In genomic region chrX:41009816-41010187, GRCh38 we compare ENCODE assay signal across 8 cellular contexts.
A peak's percentile ranks its signal among the peaks of the same experiment; 100 is the strongest.
DNase-seq lines count a peak whose midpoint lies in the region; ATAC-seq and TF ChIP-seq lines count a peak whose summit lies in the region.

No MANE protein-coding gene starts in this region.

- no peak for TF ChIP-seq CTCF in HFFc6 (IDR thresholded peaks at IDR 0.05)

- DNase-seq in HFFc6: peak; percentile 5
- no peak for DNase-seq in activated T-helper 1 cell treated with anti-CD3 and anti-CD28 coated beads, Interleukin-12 subunit alpha, Interleukin-12 subunit beta, Interleukin-2, Interleukin-4 antibody, amounts not matched to agents 30 ng/mL and 10 ng/mL and 1 ng/mL, durations not matched to agents 14 hours and 24 hours and 36 hours (ENCODE audit: low spot score)
- no peak for DNase-seq in left ventricle myocardium superior
- no peak for DNase-seq in cortex of kidney (lab: John Stamatoyannopoulos, UW)
- no peak for DNase-seq in activated gamma-delta T cell (lab: John Stamatoyannopoulos, UW)
- no peak for DNase-seq in NCI-H82 treated with DMSO at 0.1 percent for 48 hours (lab: John Stamatoyannopoulos, UW; ENCODE audit: unreplicated experiment)
- no peak for DNase-seq in GOT3 (lab: John Stamatoyannopoulos, UW)

- intact Hi-C loops in activated T-helper 1 cell treated with anti-CD3 and anti-CD28 coated beads, Interleukin-12 subunit alpha, Interleukin-12 subunit beta, Interleukin-2, Interleukin-4 antibody, amounts not matched to agents 30 ng/mL and 10 ng/mL and 1 ng/mL, durations not matched to agents 14 hours and 24 hours and 36 hours (cut with micrococcal nuclease): loop anchor here (1.0 to 5.0 kb wide), 4 partner anchors 13 to 107 kb away; no protein-coding TSS in a partner anchor
- intact Hi-C loops in left ventricle myocardium superior (cut with micrococcal nuclease): no loop called here

- peaks cover 5% of the 10 kb centered on the region; the same call in 1 of the 2 replicates for H3K27me3 Mint-ChIP-seq in HFFc6 (ENCODE audit: insufficient read depth)
- no peaks in the 10 kb centered on the region for H3K27me3 Mint-ChIP-seq in activated T-helper 1 cell treated with anti-CD3 and anti-CD28 coated beads, Interleukin-12 subunit alpha, Interleukin-12 subunit beta, Interleukin-2, Interleukin-4 antibody, amounts not matched to agents 30 ng/mL and 10 ng/mL and 1 ng/mL, durations not matched to agents 14 hours and 24 hours and 36 hours (ENCODE audit: insufficient read depth)
- peaks cover 14% of the 10 kb centered on the region for H3K27me3 Mint-ChIP-seq in stimulated activated memory B cell treated with anti-CD40 and anti-IgM and Interleukin-4, amounts not matched to agents 10 μg/mL and 1 μg/mL and 100 μg/mL, for 72 hours

- peak overlapping the region; percentile 80 for H3K4me3 Mint-ChIP-seq in HFFc6
- peak overlapping the region; percentile 76 for H3K4me3 Mint-ChIP-seq in activated T-helper 1 cell treated with anti-CD3 and anti-CD28 coated beads, Interleukin-12 subunit alpha, Interleukin-12 subunit beta, Interleukin-2, Interleukin-4 antibody, amounts not matched to agents 30 ng/mL and 10 ng/mL and 1 ng/mL, durations not matched to agents 14 hours and 24 hours and 36 hours
- peak overlapping the region; percentile 53 for H3K4me3 Mint-ChIP-seq in stimulated activated memory B cell treated with anti-CD40 and anti-IgM and Interleukin-4, amounts not matched to agents 10 μg/mL and 1 μg/mL and 100 μg/mL, for 72 hours

- peak; percentile 21 for ATAC-seq in left ventricle myocardium superior
- no peak for ATAC-seq in stimulated activated memory B cell treated with anti-CD40 and anti-IgM and Interleukin-4, amounts not matched to agents 10 μg/mL and 1 μg/mL and 100 μg/mL, for 72 hours

- H3K4me1 Mint-ChIP-seq in HFFc6 (ENCODE audit: low read depth): peaks cover 38% of the 10 kb centered on the region
- peaks cover 21% of the 10 kb centered on the region for H3K4me1 Mint-ChIP-seq in activated T-helper 1 cell treated with anti-CD3 and anti-CD28 coated beads, Interleukin-12 subunit alpha, Interleukin-12 subunit beta, Interleukin-2, Interleukin-4 antibody, amounts not matched to agents 30 ng/mL and 10 ng/mL and 1 ng/mL, durations not matched to agents 14 hours and 24 hours and 36 hours (ENCODE audit: low read depth)
- peaks cover 15% of the 10 kb centered on the region for H3K4me1 Mint-ChIP-seq in stimulated activated memory B cell treated with anti-CD40 and anti-IgM and Interleukin-4, amounts not matched to agents 10 μg/mL and 1 μg/mL and 100 μg/mL, for 72 hours

- H3K9me3 Mint-ChIP-seq in HFFc6: peaks cover under 1% of the 10 kb centered on the region; the same call in 1 of the 2 replicates
- peaks cover under 1% of the 10 kb centered on the region for H3K9me3 Mint-ChIP-seq in activated T-helper 1 cell treated with anti-CD3 and anti-CD28 coated beads, Interleukin-12 subunit alpha, Interleukin-12 subunit beta, Interleukin-2, Interleukin-4 antibody, amounts not matched to agents 30 ng/mL and 10 ng/mL and 1 ng/mL, durations not matched to agents 14 hours and 24 hours and 36 hours
- H3K9me3 Mint-ChIP-seq in stimulated activated memory B cell treated with anti-CD40 and anti-IgM and Interleukin-4, amounts not matched to agents 10 μg/mL and 1 μg/mL and 100 μg/mL, for 72 hours: no peaks in the 10 kb centered on the region

- H3K27ac Mint-ChIP-seq in HFFc6: peak overlapping the region; percentile 98
- peak overlapping the region; percentile 71 for H3K27ac Mint-ChIP-seq in activated T-helper 1 cell treated with anti-CD3 and anti-CD28 coated beads, Interleukin-12 subunit alpha, Interleukin-12 subunit beta, Interleukin-2, Interleukin-4 antibody, amounts not matched to agents 30 ng/mL and 10 ng/mL and 1 ng/mL, durations not matched to agents 14 hours and 24 hours and 36 hours
- H3K27ac Mint-ChIP-seq in stimulated activated memory B cell treated with anti-CD40 and anti-IgM and Interleukin-4, amounts not matched to agents 10 μg/mL and 1 μg/mL and 100 μg/mL, for 72 hours: peak overlapping the region; percentile 64

- H3K36me3 Mint-ChIP-seq in HFFc6 (ENCODE audit: low read depth): peaks cover under 1% of the 10 kb centered on the region; the same call in 1 of the 2 replicates
- H3K36me3 Mint-ChIP-seq in activated T-helper 1 cell treated with anti-CD3 and anti-CD28 coated beads, Interleukin-12 subunit alpha, Interleukin-12 subunit beta, Interleukin-2, Interleukin-4 antibody, amounts not matched to agents 30 ng/mL and 10 ng/mL and 1 ng/mL, durations not matched to agents 14 hours and 24 hours and 36 hours (ENCODE audit: low read depth): no peaks in the 10 kb centered on the region
- H3K36me3 Mint-ChIP-seq in stimulated activated memory B cell treated with anti-CD40 and anti-IgM and Interleukin-4, amounts not matched to agents 10 μg/mL and 1 μg/mL and 100 μg/mL, for 72 hours: no peaks in the 10 kb centered on the region
